Comparison of ENCODE assay signal across 28 cellular contexts in genomic region chr10:97813311-97813710, GRCh38. TPM values are rescaled to one million over a fixed set of nuclear protein-coding genes. Genes with fewer than 3 reads are reported as not detected.
"Had no signal": no experiment of that assay in that cellular context is flagged by ENCODE, and none has a peak within 500 bp of the region (broad histone marks: within the 10 kb centered on the region; RNA-seq: fewer than 3 reads in every experiment).

No MANE protein-coding gene starts in this region.

- H3K36me3 Mint-ChIP-seq: naive thymus-derived CD8-positive, alpha-beta T cell; stimulated activated memory B cell treated with anti-CD40 and anti-IgM and Interleukin-4, amounts not matched to agents 10 μg/mL and 1 μg/mL and 100 μg/mL, for 72 hours; type B pancreatic cell had no signal

- H3K4me3 ChIP-seq: colonic mucosa, gastrocnemius medialis, lower lobe of right lung, pancreas, testis, tibial artery had no signal

- H3K4me1 ChIP-seq: colonic mucosa, gastrocnemius medialis, lower lobe of right lung, pancreas, testis, tibial artery had no signal

- FAIRE-seq: keratinocyte, pancreas had no signal

- H3K27me3 ChIP-seq: colonic mucosa, gastrocnemius medialis, pancreas, testis had no signal

- H3K4me1 Mint-ChIP-seq: endodermal cell; stimulated activated memory B cell treated with anti-CD40 and anti-IgM and Interleukin-4, amounts not matched to agents 10 μg/mL and 1 μg/mL and 100 μg/mL, for 72 hours had no signal

- H3K36me3 ChIP-seq: colonic mucosa, gastrocnemius medialis, lower lobe of right lung, pancreas, tibial artery had no signal

- H3K4me3 Mint-ChIP-seq: dendritic cell treated with granulocyte-macrophage colony-stimulating factor and Interleukin-4, amounts not matched to agents 40 ng/mL and 50 ng/mL, for 4 days; endodermal cell; naive thymus-derived CD8-positive, alpha-beta T cell; nephron progenitor cell; stimulated activated memory B cell treated with anti-CD40 and anti-IgM and Interleukin-4, amounts not matched to agents 10 μg/mL and 1 μg/mL and 100 μg/mL, for 72 hours; type B pancreatic cell had no signal

- H3K9me3 Mint-ChIP-seq: dendritic cell treated with granulocyte-macrophage colony-stimulating factor and Interleukin-4, amounts not matched to agents 40 ng/mL and 50 ng/mL, for 4 days; endodermal cell; naive thymus-derived CD8-positive, alpha-beta T cell; nephron progenitor cell; stimulated activated memory B cell treated with anti-CD40 and anti-IgM and Interleukin-4, amounts not matched to agents 10 μg/mL and 1 μg/mL and 100 μg/mL, for 72 hours; type B pancreatic cell had no signal

- H3K9me3 ChIP-seq: colonic mucosa, gastrocnemius medialis, lower lobe of right lung, pancreas, testis, tibial artery had no signal

- ATAC-seq: esophagus mucosa; gastrocnemius medialis; left ventricle myocardium superior; lower lobe of right lung; naive thymus-derived CD8-positive, alpha-beta T cell; pancreas; sciatic nerve; stimulated activated memory B cell treated with anti-CD40 and anti-IgM and Interleukin-4, amounts not matched to agents 10 μg/mL and 1 μg/mL and 100 μg/mL, for 72 hours; stimulated activated naive CD8-positive, alpha-beta T cell treated with anti-CD3 and anti-CD28 coated beads, Interleukin-15, Interleukin-2, amounts not matched to agents 100 U/mL and 50 U/mL, for 24 hours had no signal

- H3K27ac Mint-ChIP-seq: dendritic cell treated with granulocyte-macrophage colony-stimulating factor and Interleukin-4, amounts not matched to agents 40 ng/mL and 50 ng/mL, for 4 days; endodermal cell; nephron progenitor cell; stimulated activated memory B cell treated with anti-CD40 and anti-IgM and Interleukin-4, amounts not matched to agents 10 μg/mL and 1 μg/mL and 100 μg/mL, for 72 hours; type B pancreatic cell had no signal

- DNase-seq: colonic mucosa; effector CD8-positive, alpha-beta T cell; endodermal cell; foreskin fibroblast; gastrocnemius medialis; head of caudate nucleus; left ventricle myocardium superior; lower lobe of right lung; naive thymus-derived CD8-positive, alpha-beta T cell; nephron progenitor cell; nucleus accumbens; pancreas; stimulated activated CD4-positive, alpha-beta T cell treated with anti-CD3 and anti-CD28 coated beads, Interleukin-2, amount 100 ng/mL, for 24 hours; stimulated activated CD4-positive, alpha-beta T cell treated with anti-CD3 and anti-CD28 coated beads, Interleukin-4, amount 100 ng/mL, for 24 hours; stimulated activated naive CD8-positive, alpha-beta T cell treated with anti-CD3 and anti-CD28 coated beads, Interleukin-15, Interleukin-2, amounts not matched to agents 100 U/mL and 50 U/mL, for 24 hours; substantia nigra; testis; tibial artery had no signal

- H3K27ac ChIP-seq: colonic mucosa, epithelial cell of prostate, gastrocnemius medialis, lower lobe of right lung, pancreas, testis, tibial artery had no signal

- H3K27me3 Mint-ChIP-seq: naive thymus-derived CD8-positive, alpha-beta T cell had no signal

RNA-seq across cellular contexts. Expression of gene GOLGA7B, which starts 36.3 kb away (rescaled TPM):
- total RNA-seq: glomerular endothelial cell, left ventricle myocardium superior had no signal

RNA-seq across cellular contexts. Expression of gene SFRP5, which starts 41.5 kb away (rescaled TPM):
- total RNA-seq: esophagus mucosa, glomerular endothelial cell, mesenteric fat pad, pulmonary artery endothelial cell had no signal
- polyA plus RNA-seq: keratinocyte had no signal
